10 cellular contexts compared by ENCODE assay signal in the genomic region with DNA sequence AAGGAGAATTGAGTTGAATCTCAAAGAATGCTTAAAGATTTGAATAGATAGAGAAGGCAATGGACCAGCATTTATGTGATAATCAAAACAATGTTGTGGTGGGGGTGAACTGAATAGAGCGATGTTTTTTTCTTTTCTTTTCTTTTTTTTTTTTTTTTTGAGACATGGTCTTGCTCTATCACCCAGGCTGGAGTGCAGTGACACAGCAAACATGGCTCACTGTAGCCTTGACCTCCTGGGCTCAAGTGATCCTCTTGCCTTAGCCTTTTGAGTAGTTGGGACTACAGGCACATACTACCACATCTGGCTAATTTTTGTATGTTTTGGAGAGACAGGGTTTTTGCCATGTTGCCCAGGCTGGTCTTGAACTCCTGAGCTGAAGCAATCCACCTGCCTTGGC. TPM values are rescaled to one million over a fixed set of nuclear protein-coding genes. Genes with fewer than 3 reads are reported as not detected.
DNase-seq lines count a peak whose midpoint lies in the region; ATAC-seq, FAIRE-seq and TF ChIP-seq lines count a peak whose summit lies in the region.
"Not testable (repeated sequence)": the region's sequence is repeated elsewhere in the genome, so short reads cannot be mapped to it uniquely, and the experiment has no call there.
"Had no signal": no experiment of that assay in that cellular context is flagged by ENCODE, and none has a peak within 500 bp of the region (broad histone marks: within the 10 kb centered on the region; RNA-seq: fewer than 3 reads in every experiment).

No MANE protein-coding gene starts in this region.

- H3K9me3 Mint-ChIP-seq in Caco-2 (ENCODE audit: unreplicated experiment) = not testable (repeated sequence)

- H3K27ac Mint-ChIP-seq in Caco-2 (ENCODE audit: unreplicated experiment) = peak overlapping the region; percentile 3

- not testable (repeated sequence) for H4K20me1 ChIP-seq in K562 (replicated peaks; ENCODE audit: control insufficient read depth, insufficient read depth, low read length)

- intact Hi-C loops in Caco-2 (cut with micrococcal nuclease; ENCODE audit: unreplicated experiment) = loop anchor here (5.0 kb wide), 1 partner anchor 50 kb away; no protein-coding TSS in a partner anchor
- intact Hi-C loops in K562 (cut with micrococcal nuclease); left lung (cut with DNase I); transverse colon (cut with DNase I; ENCODE audit: low total_unique reads): not testable (repeated sequence)
- intact Hi-C loops in psoas muscle (cut with DNase I) = loop anchor here in 1 of 2 donors (5.0 kb wide), 1 partner anchor 40 kb away; no protein-coding TSS in a partner anchor

- H2AFZ ChIP-seq in K562 (ENCODE audit: low read depth, low read length) = not testable (repeated sequence)

- H3K9ac ChIP-seq in K562 (ENCODE audit: insufficient read depth in 1 of 2, low read depth in 2 of 2, low read length in 2 of 2) = not testable (repeated sequence)

- H3K4me3 Mint-ChIP-seq in Caco-2 (ENCODE audit: unreplicated experiment) = peak overlapping the region; percentile 81

- not testable (repeated sequence) for H3K36me3 Mint-ChIP-seq in Caco-2 (ENCODE audit: insufficient read depth, unreplicated experiment)

- peak; percentile 61 for ATAC-seq in K562
- ATAC-seq in left lung, psoas muscle: not testable (repeated sequence)

- not testable (repeated sequence) for H3K9me1 ChIP-seq in K562 (ENCODE audit: control insufficient read depth, insufficient read depth, low read length)

- not testable (repeated sequence) for TF ChIP-seq EP300 in K562 (IDR thresholded peaks at IDR 0.05; ENCODE audit: low read length); transverse colon (IDR thresholded peaks at IDR 0.05; ENCODE audit: low read depth)

- not testable (repeated sequence) for DNase-seq in Caco-2, MG63, left lung, psoas muscle, transverse colon
- DNase-seq in K562 (ENCODE audit: extremely low read depth in 1 of 4, low spot score in 3 of 4) = peak in 1 of 4 experiments; percentile 31

- not testable (repeated sequence) for H3K27me3 ChIP-seq in Caco-2 (replicated peaks; ENCODE audit: control insufficient read depth, insufficient read depth, low read length); MG63; K562 (ENCODE audit: control insufficient read depth in 2 of 2, insufficient read depth in 2 of 2, low read length in 2 of 2); esophagus (ENCODE audit: control insufficient read depth in 1 of 2, insufficient read depth in 2 of 2, low read length in 2 of 2); left lung; psoas muscle (ENCODE audit: insufficient read depth in 3 of 3, low read length in 2 of 3); transverse colon

- H3K4me2 ChIP-seq in K562 (ENCODE audit: insufficient read depth, low read length) = not testable (repeated sequence)

- not testable (repeated sequence) for H3K36me3 ChIP-seq in Caco-2 (ENCODE audit: control insufficient read depth, insufficient read depth, low read length); K562 (ENCODE audit: control insufficient read depth, insufficient read depth, low read length); esophagus (ENCODE audit: control insufficient read depth in 2 of 2, insufficient read depth in 2 of 2, low read length in 1 of 2); left lung; psoas muscle (ENCODE audit: insufficient read depth in 1 of 2, low read depth in 1 of 2); transverse colon
- peaks cover 33% of the 10 kb centered on the region for H3K36me3 ChIP-seq in MG63

- H3K9me3 ChIP-seq in Caco-2; MG63; K562 (replicated peaks; ENCODE audit: control insufficient read depth, insufficient read depth, low read depth, low read length); esophagus (ENCODE audit: control insufficient read depth in 2 of 2, insufficient read depth in 1 of 2, low read depth in 1 of 2, low read length in 1 of 2); left lung; psoas muscle; transverse colon: not testable (repeated sequence)

- H3K27me3 Mint-ChIP-seq in Caco-2 (ENCODE audit: insufficient read depth, unreplicated experiment) = not testable (repeated sequence)

- in situ Hi-C loops in K562 (cut with MboI); transverse colon (cut with MboI; ENCODE audit: low pct_ligation_motif_present in 1 of 4, low pct_unique_long_range_greater_than_20kb in 1 of 4, low sequenced_read_pairs in 3 of 4): not testable (repeated sequence)

- TF ChIP-seq RAD21 in K562 (CRISPR knock-in tag; conservative IDR thresholded peaks at IDR 0.05 in 1 of 2, IDR thresholded peaks at IDR 0.05 in 1 of 2) = not testable (repeated sequence)

- not testable (repeated sequence) for BruUV-seq in Caco-2 (replicated peaks; lab: Mats Ljungman, UMichigan); K562 (replicated peaks; lab: Mats Ljungman, UMichigan)

- H3K4me1 ChIP-seq in Caco-2 (peaks cover 41% of the 10 kb centered on the region), left lung (peaks cover 0 to 39% of the 10 kb centered on the region in 2 donors), psoas muscle (peaks cover 33% of the 10 kb centered on the region), transverse colon (peaks cover 0 to 44% (median 19%) of the 10 kb centered on the region in 4 donors)
- not testable (repeated sequence) for H3K4me1 ChIP-seq in K562 (replicated peaks in 1 of 2; ENCODE audit: control insufficient read depth in 2 of 2, insufficient read depth in 2 of 2, low read length in 2 of 2); esophagus (ENCODE audit: control insufficient read depth in 2 of 2, insufficient read depth in 2 of 2, low read length in 1 of 2)

- FAIRE-seq in K562 (lab: Jason Lieb, UNC) = not testable (repeated sequence)

- not testable (repeated sequence) for TF ChIP-seq POLR2A in K562 (conservative IDR thresholded peaks at IDR 0.05); transverse colon (IDR thresholded peaks at IDR 0.05)

- not testable (repeated sequence) for H3K79me2 ChIP-seq in K562 (ENCODE audit: control insufficient read depth, insufficient read depth, low read length)

- TF ChIP-seq CTCF in Caco-2 (IDR thresholded peaks at IDR 0.05; ENCODE audit: insufficient read depth in 1 of 2, low read depth in 1 of 2, low read length in 1 of 2, severe bottlenecking in 1 of 2, unreplicated experiment in 1 of 2); K562 (IDR thresholded peaks at IDR 0.05 in 2 of 3, conservative IDR thresholded peaks at IDR 0.05 in 1 of 3; ENCODE audit: insufficient read depth in 2 of 3, low read depth in 1 of 3, low read length in 3 of 3); left lung (IDR thresholded peaks at IDR 0.05); psoas muscle (IDR thresholded peaks at IDR 0.05); transverse colon (IDR thresholded peaks at IDR 0.05): not testable (repeated sequence)

- WGBS in K562 (ENCODE audit: insufficient coverage, low coverage, missing lambda C conversion rate) = 22% methylated on average over 1 of the region's 1 CpG
- 93 to 94% methylated on average over 1 of the region's 1 CpG for WGBS in esophagus, 2 donors
- 90 to 94% (median 90%) methylated on average over 1 of the region's 1 CpG for WGBS in psoas muscle, 3 donors
- WGBS in transverse colon (ENCODE audit: low coverage in 1 of 2), 2 donors = 89 to 100% methylated on average over 1 of the region's 1 CpG

- peaks cover 33% of the 10 kb centered on the region for H3K4me1 Mint-ChIP-seq in Caco-2 (ENCODE audit: low read depth, unreplicated experiment)

- CTCF ChIA-PET in Caco-2 (lab: Charles Lee); K562 (lab: Yijun Ruan, JAX; ENCODE audit: low intra/inter-chr PET ratio): not testable (repeated sequence)

- POLR2A ChIA-PET in Caco-2 (lab: Charles Lee); K562 (lab: Yijun Ruan, JAX): not testable (repeated sequence)

- H3K4me3 ChIP-seq in Caco-2 (ENCODE audit: low read depth, low read length); K562: not testable (repeated sequence)
- H3K4me3 ChIP-seq in MG63 = peak overlapping the region; percentile 48
- peak overlapping the region; percentile 34 to 69 for H3K4me3 ChIP-seq in esophagus (ENCODE audit: low read depth in 1 of 2, low read length in 2 of 2)
- H3K4me3 ChIP-seq in left lung = peak overlapping the region in 1 of 2 donors; percentile 30
- peak overlapping the region; percentile 69 for H3K4me3 ChIP-seq in psoas muscle
- peak overlapping the region in 2 of 4 donors; percentile 21 to 46 for H3K4me3 ChIP-seq in transverse colon

- not testable (repeated sequence) for H3K27ac ChIP-seq in K562 (ENCODE audit: extremely low read depth, low read depth, low read length)
- H3K27ac ChIP-seq in esophagus (ENCODE audit: low read depth in 2 of 2, low read length in 1 of 2) (peak overlapping the region; percentile 71 to 93), left lung (peak overlapping the region; percentile 42 to 75), psoas muscle (peak overlapping the region; percentile 82), transverse colon (peak overlapping the region in 3 of 4 donors; percentile 77 to 85 (median 77))

RNA-seq across cellular contexts. Expression of a gene that starts 1.7 kb away (rescaled TPM):
- 32.8 and 36.5 TPM in 2 replicates for total RNA-seq in Caco-2 (2022)
- total RNA-seq in MG63 (2014; rRNA removed; shearing (Covaris generic); ENCODE audit: low replicate concordance) = 73.8 and 92.8 TPM in 2 replicates
- total RNA-seq in K562 (2011; cell fraction: chromatin; rRNA removed; ENCODE audit: low replicate concordance) = 1.2 and 1.8 TPM in 2 replicates
- total RNA-seq in K562 (2011; cell fraction: nucleolus; rRNA removed) = not detected in 2 replicates
- total RNA-seq in K562 (2011; cell fraction: nucleoplasm; rRNA removed) = 0.95 and 2.7 TPM in 2 replicates
- total RNA-seq in K562 (2014; rRNA removed) = 3.3 and 5.4 TPM in 2 replicates
- 7.9 and 9.0 TPM in 2 replicates for total RNA-seq in K562 (2014; rRNA removed; fragmentation: Illumina TruSeq; extraction: Trizol)
- 7.4 and 8.0 TPM in 2 replicates for total RNA-seq in K562 (2015; rRNA removed; fragmentation: Illumina TruSeq; extraction: Trizol)
- 3.5 and 6.0 TPM in 2 replicates for total RNA-seq in K562 (2021)
- polyA plus RNA-seq in K562 (2011; rRNA removed) = 2.2 and 4.1 TPM in 2 replicates
- 1.1 and 1.9 TPM in 2 replicates for polyA plus RNA-seq in K562 (2011; cell fraction: cytosol; rRNA removed)
- 0.62 and 1.1 TPM in 2 replicates for polyA plus RNA-seq in K562 (2011; cell fraction: nucleus; rRNA removed)
- 8.1 and 30.0 TPM in 2 replicates for polyA plus RNA-seq in K562 (2012)
- 10.0 TPM in 2 replicates for polyA plus RNA-seq in K562 (2014; fragmentation: Illumina TruSeq; extraction: Trizol)
- 1 to 10 TPM; 5.9 to 6.1 TPM for polyA plus RNA-seq in K562 (2014; fragmentation: Nextera tagmentation; extraction: Ambion mirVana)
- polyA plus RNA-seq in K562 (2014; rRNA removed) = 7.4 and 8.9 TPM in 2 replicates
- 1.2 and 1.6 TPM in 2 replicates for polyA minus RNA-seq in K562 (2011; rRNA and poly(A)+ RNA removed)
- polyA minus RNA-seq in K562 (2011; cell fraction: cytosol; rRNA and poly(A)+ RNA removed) = not detected in 2 replicates
- polyA minus RNA-seq in K562 (2011; cell fraction: nucleus; rRNA and poly(A)+ RNA removed) = 0.81 and 1.1 TPM in 2 replicates
- polyA plus RNA-seq in esophagus = 100 to 1,000 TPM; 140 to 289 TPM
- 10 to 100 TPM; 35.8 to 46.0 TPM for total RNA-seq in left lung
- 10 to 100 TPM in 2 of 4 donors, 1 to 10 TPM in 2; 3.0 to 66.4 (median 10.4) TPM for total RNA-seq in psoas muscle
- 10 to 100 TPM in 1 of 3 donors, 1 to 10 TPM in 1, under 1 TPM in 1; 0.86 to 13.0 (median 1.2) TPM for polyA plus RNA-seq in psoas muscle
- 100 to 1,000 TPM in 1 of 4 donors, 10 to 100 TPM in 3; 18.1 to 169 (median 76.0) TPM for total RNA-seq in transverse colon
- total RNA-seq: CD8-positive, alpha-beta T cell had no signal

RNA-seq across cellular contexts. Expression of a gene that starts 5.0 kb away (rescaled TPM):
- total RNA-seq in Caco-2 (2022) (not detected in 2 replicates), K562 (2014; rRNA removed) (0.65 TPM in 1 of 2 replicates, not detected in the other), K562 (2014; rRNA removed; fragmentation: Illumina TruSeq; extraction: Trizol) (0.73 and 1.0 TPM in 2 replicates), K562 (2015; rRNA removed; fragmentation: Illumina TruSeq; extraction: Trizol) (0.45 and 0.91 TPM in 2 replicates), K562 (2021) (0.31 and 0.62 TPM in 2 replicates), left lung (not detected), psoas muscle (under 1 TPM in 1 of 4 donors, not detected in 3; 0.48 TPM), transverse colon (1 to 10 TPM in 1 of 4 donors, under 1 TPM in 1, not detected in 2; 0.96 to 1.3 TPM)
- not detected in 2 replicates for total RNA-seq in MG63 (2014; rRNA removed; shearing (Covaris generic); ENCODE audit: low replicate concordance)
- 0.39 and 0.44 TPM in 2 replicates for total RNA-seq in K562 (2011; cell fraction: chromatin; rRNA removed; ENCODE audit: low replicate concordance)
- 0.53 TPM in 1 of 2 replicates, not detected in the other for total RNA-seq in K562 (2011; cell fraction: nucleolus; rRNA removed)
- 0.37 TPM in 1 of 2 replicates, not detected in the other for total RNA-seq in K562 (2011; cell fraction: nucleoplasm; rRNA removed)
- polyA plus RNA-seq in K562 (2011; rRNA removed) (0.10 and 0.28 TPM in 2 replicates), K562 (2014; fragmentation: Illumina TruSeq; extraction: Trizol) (0.39 and 0.61 TPM in 2 replicates), K562 (2014; fragmentation: Nextera tagmentation; extraction: Ambion mirVana) (1 to 10 TPM; 1.4 to 2.3 TPM), K562 (2014; rRNA removed) (0.20 and 0.28 TPM in 2 replicates), esophagus (under 1 TPM; 0.11 to 0.12 TPM), psoas muscle (under 1 TPM; 0.28 to 0.35 (median 0.33) TPM)
- polyA plus RNA-seq in K562 (2011; cell fraction: cytosol; rRNA removed) = not detected in 2 replicates
- polyA plus RNA-seq in K562 (2011; cell fraction: nucleus; rRNA removed) = not detected in 2 replicates
- 0.17 TPM in 1 of 2 replicates, not detected in the other for polyA plus RNA-seq in K562 (2012)
- polyA minus RNA-seq in K562 (2011; rRNA and poly(A)+ RNA removed) = not detected in 2 replicates
- not detected in 2 replicates for polyA minus RNA-seq in K562 (2011; cell fraction: cytosol; rRNA and poly(A)+ RNA removed)
- polyA minus RNA-seq in K562 (2011; cell fraction: nucleus; rRNA and poly(A)+ RNA removed) = not detected in 2 replicates
- total RNA-seq: CD8-positive, alpha-beta T cell; GM23338; HT-29 had no signal

RNA-seq across cellular contexts. Expression of a gene that starts 13.1 kb away (rescaled TPM):
- total RNA-seq in Caco-2 (2022) (1.3 and 2.2 TPM in 2 replicates), K562 (2014; rRNA removed) (0.69 TPM in 1 of 2 replicates, not detected in the other), K562 (2014; rRNA removed; fragmentation: Illumina TruSeq; extraction: Trizol) (0.54 and 1.0 TPM in 2 replicates), K562 (2015; rRNA removed; fragmentation: Illumina TruSeq; extraction: Trizol) (0.91 and 1.4 TPM in 2 replicates), K562 (2021) (0.42 and 0.60 TPM in 2 replicates), left lung (1 to 10 TPM; 3.3 to 3.9 TPM), psoas muscle (10 to 100 TPM in 2 of 4 donors, 1 to 10 TPM in 2; 4.7 to 42.4 (median 19.2) TPM), transverse colon (10 to 100 TPM in 1 of 4 donors, 1 to 10 TPM in 3; 2.8 to 12.1 (median 4.0) TPM)
- total RNA-seq in MG63 (2014; rRNA removed; shearing (Covaris generic); ENCODE audit: low replicate concordance) = 0.54 and 1.1 TPM in 2 replicates
- 0.83 and 5.0 TPM in 2 replicates for total RNA-seq in K562 (2011; cell fraction: chromatin; rRNA removed; ENCODE audit: low replicate concordance)
- total RNA-seq in K562 (2011; cell fraction: nucleolus; rRNA removed) = 0.17 and 1.4 TPM in 2 replicates
- total RNA-seq in K562 (2011; cell fraction: nucleoplasm; rRNA removed) = 1.4 and 3.3 TPM in 2 replicates
- polyA plus RNA-seq in K562 (2011; rRNA removed) (0.52 and 0.58 TPM in 2 replicates), K562 (2014; fragmentation: Illumina TruSeq; extraction: Trizol) (0.31 and 0.61 TPM in 2 replicates), K562 (2014; fragmentation: Nextera tagmentation; extraction: Ambion mirVana) (under 1 TPM; 0.21 to 0.24 TPM), K562 (2014; rRNA removed) (0.64 and 0.90 TPM in 2 replicates), esophagus (10 to 100 TPM in 1 of 2 donors, 1 to 10 TPM in 1; 9.1 to 11.1 TPM), psoas muscle (1 to 10 TPM; 3.5 to 5.7 (median 5.2) TPM)
- polyA plus RNA-seq in K562 (2011; cell fraction: cytosol; rRNA removed) = 0.09 and 0.15 TPM in 2 replicates
- 0.82 and 2.4 TPM in 2 replicates for polyA plus RNA-seq in K562 (2011; cell fraction: nucleus; rRNA removed)
- polyA plus RNA-seq in K562 (2012) = 0.18 and 1.1 TPM in 2 replicates
- 0.35 and 2.0 TPM in 2 replicates for polyA minus RNA-seq in K562 (2011; rRNA and poly(A)+ RNA removed)
- polyA minus RNA-seq in K562 (2011; cell fraction: cytosol; rRNA and poly(A)+ RNA removed) = not detected in 2 replicates
- polyA minus RNA-seq in K562 (2011; cell fraction: nucleus; rRNA and poly(A)+ RNA removed) = 0.40 and 1.3 TPM in 2 replicates
